ENCODE assay signal across 15 cellular contexts in genomic region chr9:8816361-8816760, GRCh38.
DNase-seq lines count a peak whose midpoint lies in the region; ATAC-seq and TF ChIP-seq lines count a peak whose summit lies in the region.
"Had no signal": no experiment of that assay in that cellular context is flagged by ENCODE, and none has a peak within 500 bp of the region (broad histone marks: within the 10 kb centered on the region; RNA-seq: fewer than 3 reads in every experiment).

No MANE protein-coding gene starts in this region.

- CTCF ChIA-PET in WTC11 (lab: Charles Lee) = interaction anchor here (1.0 kb wide), 1 partner anchor 40 kb away, joined by 4 read pairs; no protein-coding TSS in a partner anchor

- no peak overlapping the region for H3K4ac ChIP-seq in mesendoderm (ENCODE audit: low read depth, low read length)

- H3K4me3 Mint-ChIP-seq in WTC11 = no peak overlapping the region
- H3K4me3 Mint-ChIP-seq: activated CD4-positive, alpha-beta memory T cell treated with anti-CD3 and anti-CD28 coated beads, Interleukin-2, amount 10 ng/mL, durations not matched to agents 7 days and 5 days had no signal

- H3K18ac ChIP-seq in mesendoderm (ENCODE audit: low read length) = no peak overlapping the region

- no peak overlapping the region for H4K8ac ChIP-seq in mesendoderm (ENCODE audit: low read depth, low read length)

- no peak overlapping the region for H3K56ac ChIP-seq in mesendoderm (ENCODE audit: low read length)

- H3K79me1 ChIP-seq in mesendoderm (ENCODE audit: low read length) = peaks cover 9% of the 10 kb centered on the region

- H3K36me3 ChIP-seq in mesendoderm (ENCODE audit: control insufficient read depth, insufficient read depth, low read length) = no peaks in the 10 kb centered on the region
- H3K36me3 ChIP-seq: BLaER1 treated with 17β-estradiol and CSF1 and Interleukin-3, amounts not matched to agents 10 nM and 100 nM had no signal

- H3K23ac ChIP-seq in mesendoderm (ENCODE audit: low read length) = no peak overlapping the region

- ATAC-seq in WTC11 = peak; percentile 66
- ATAC-seq in HG03159 (IDR thresholded peaks at IDR 0.05; ENCODE audit: unreplicated experiment) = no peak
- ATAC-seq in HG03439 (IDR thresholded peaks at IDR 0.05; ENCODE audit: unreplicated experiment) = no peak
- no peak for ATAC-seq in HG02642 (IDR thresholded peaks at IDR 0.05; ENCODE audit: poor library complexity, unreplicated experiment)
- ATAC-seq: body of pancreas had no signal

- no peak for TF ChIP-seq CTCF in WTC11 (IDR thresholded peaks at IDR 0.05)

- H3K27me3 ChIP-seq in mesendoderm (ENCODE audit: insufficient read depth, low read length, poor library complexity) = no peaks in the 10 kb centered on the region
- H3K27me3 ChIP-seq: BLaER1 treated with 17β-estradiol and CSF1 and Interleukin-3, amounts not matched to agents 10 nM and 100 nM; body of pancreas had no signal

- no peak overlapping the region for H2BK15ac ChIP-seq in mesendoderm (replicated peaks; ENCODE audit: low read depth)

- no peak overlapping the region for H2AK5ac ChIP-seq in mesendoderm (ENCODE audit: low read length)

- no peak overlapping the region for H3K9ac ChIP-seq in mesendoderm (ENCODE audit: low read length)
- H3K9ac ChIP-seq: BLaER1 treated with 17β-estradiol and CSF1 and Interleukin-3, amounts not matched to agents 10 nM and 100 nM had no signal

- no peak overlapping the region for H3K4me2 ChIP-seq in mesendoderm (ENCODE audit: low read length)

- no peaks in the 10 kb centered on the region for H3K9me3 Mint-ChIP-seq in WTC11
- H3K9me3 Mint-ChIP-seq: activated CD4-positive, alpha-beta memory T cell treated with anti-CD3 and anti-CD28 coated beads, Interleukin-2, amount 10 ng/mL, durations not matched to agents 7 days and 5 days had no signal

- H3K36me3 Mint-ChIP-seq in WTC11 = no peaks in the 10 kb centered on the region

- peaks cover 26% of the 10 kb centered on the region for H3K4me1 Mint-ChIP-seq in WTC11
- H3K4me1 Mint-ChIP-seq: activated CD4-positive, alpha-beta memory T cell treated with anti-CD3 and anti-CD28 coated beads, Interleukin-2, amount 10 ng/mL, durations not matched to agents 7 days and 5 days had no signal

- no peak overlapping the region for H3K27ac Mint-ChIP-seq in WTC11
- H3K27ac Mint-ChIP-seq: activated CD4-positive, alpha-beta memory T cell treated with anti-CD3 and anti-CD28 coated beads, Interleukin-2, amount 10 ng/mL, durations not matched to agents 7 days and 5 days had no signal

- H3K27me3 Mint-ChIP-seq in WTC11 (ENCODE audit: low read depth) = no peaks in the 10 kb centered on the region
- H3K27me3 Mint-ChIP-seq: activated CD4-positive, alpha-beta memory T cell treated with anti-CD3 and anti-CD28 coated beads, Interleukin-2, amount 10 ng/mL, durations not matched to agents 7 days and 5 days had no signal

- peak; percentile 58 for DNase-seq in DMS79 treated with DMSO at 0.1 percent for 48 hours (lab: John Stamatoyannopoulos, UW)
- peak; percentile 40 for DNase-seq in NCI-H1092 treated with DMSO at 0.1 percent for 48 hours (lab: John Stamatoyannopoulos, UW)
- DNase-seq in WTC11 (ENCODE audit: low spot score) = no peak
- DNase-seq in mesendoderm = peak; percentile 93
- no peak for DNase-seq in activated effector memory CD4-positive, alpha-beta T cell treated with anti-CD3 and anti-CD28 coated beads, Interleukin-2, amount 50 U/mL, for 16 hours
- DNase-seq: activated CD4-positive, alpha-beta memory T cell treated with anti-CD3 and anti-CD28 coated beads, Interleukin-2, amount 10 ng/mL, durations not matched to agents 7 days and 5 days; activated gamma-delta T cell treated with Interleukin-2 at 50 U/mL for 16 hours; body of pancreas; mammary epithelial cell; NCI-H2029 treated with DMSO at 0.1 percent for 48 hours; T-helper 9 cell had no signal

- no peak overlapping the region for H2BK120ac ChIP-seq in mesendoderm (ENCODE audit: low read depth, low read length)

- H2BK5ac ChIP-seq in mesendoderm (ENCODE audit: low read length) = no peak overlapping the region

- H3K27ac ChIP-seq in mesendoderm (ENCODE audit: low read depth, low read length) = no peak overlapping the region
- H3K27ac ChIP-seq: BLaER1 treated with 17β-estradiol and CSF1 and Interleukin-3, amounts not matched to agents 10 nM and 100 nM; body of pancreas had no signal

- H3K4me3 ChIP-seq in mesendoderm (ENCODE audit: low read length) = no peak overlapping the region
- H3K4me3 ChIP-seq: BLaER1 treated with 17β-estradiol and CSF1 and Interleukin-3, amounts not matched to agents 10 nM and 100 nM; body of pancreas had no signal

- H3K79me2 ChIP-seq in mesendoderm (ENCODE audit: control insufficient read depth, insufficient read depth, low read length) = peaks cover 3% of the 10 kb centered on the region

- H4K5ac ChIP-seq in mesendoderm (ENCODE audit: low read length) = no peak overlapping the region

- POLR2A ChIA-PET in WTC11 (lab: Charles Lee) = no interaction called here

- no CpG with 5 or more reads among the region's 2 CpGs for WGBS in mesendoderm (ENCODE audit: extremely low coverage, insufficient coverage, low lambda C conversion rate)

- H3K4me1 ChIP-seq in mesendoderm (ENCODE audit: control insufficient read depth, low read depth, low read length) = no peaks in the 10 kb centered on the region
- H3K4me1 ChIP-seq: body of pancreas had no signal

TF ChIP-seq in WTC11, 78 proteins besides CTCF, POLR2A, EP300 and RAD21:
- no peak for TF ChIP-seq MLX (CRISPR knock-in tag; IDR thresholded peaks at IDR 0.05)

Comparison
In these comparisons a context has a peak if more than half of its experiments do, and no peak if none do; other contexts are left out.
1. DNase-seq: peak in DMS79 treated with DMSO at 0.1 percent for 48 hours (single experiment), NCI-H1092 treated with DMSO at 0.1 percent for 48 hours (single experiment) and mesendoderm (single experiment); none in WTC11 (single experiment) and activated effector memory CD4-positive, alpha-beta T cell treated with anti-CD3 and anti-CD28 coated beads, Interleukin-2, amount 50 U/mL, for 16 hours (single experiment).